Comparison of ENCODE assay signal across 13 cellular contexts in genomic region chr11:123351375-123351774, GRCh38.
DNase-seq lines count a peak whose midpoint lies in the region; ATAC-seq, FAIRE-seq and TF ChIP-seq lines count a peak whose summit lies in the region.
"Had no signal": no experiment of that assay in that cellular context is flagged by ENCODE, and none has a peak within 500 bp of the region (broad histone marks: within the 10 kb centered on the region; RNA-seq: fewer than 3 reads in every experiment).

No MANE protein-coding gene starts in this region.

- no peak overlapping the region for H3K27ac Mint-ChIP-seq in GM23338
- peak overlapping the region; percentile 92 for H3K27ac Mint-ChIP-seq in glutamatergic neuron (ENCODE audit: unreplicated experiment)
- H3K27ac Mint-ChIP-seq in neural crest cell (ENCODE audit: unreplicated experiment): peak overlapping the region; percentile 3
- H3K27ac Mint-ChIP-seq: stimulated activated naive CD8-positive, alpha-beta T cell treated with anti-CD3 and anti-CD28 coated beads, Interleukin-15, Interleukin-2, amounts not matched to agents 100 ng/mL and 50 ng/mL, for 24 hours had no signal

- peak overlapping the region; percentile 15; the same call in 1 of the 2 replicates for H3K4me2 ChIP-seq in GM23338

- no peaks in the 10 kb centered on the region for H4K20me1 ChIP-seq in GM23338 (replicated peaks; ENCODE audit: insufficient read depth)

- H3K36me3 ChIP-seq in GM23338 (ENCODE audit: insufficient read depth): no peaks in the 10 kb centered on the region

- no peaks in the 10 kb centered on the region for H3K79me2 ChIP-seq in GM23338 (replicated peaks; ENCODE audit: insufficient read depth)

- no peak overlapping the region for H3K27ac ChIP-seq in GM23338 (ENCODE audit: low read depth)
- H3K27ac ChIP-seq: GM23248 had no signal

- no peaks in the 10 kb centered on the region for H3K36me3 Mint-ChIP-seq in GM23338 (ENCODE audit: low read depth)
- H3K36me3 Mint-ChIP-seq in glutamatergic neuron (ENCODE audit: unreplicated experiment): peaks cover 10% of the 10 kb centered on the region
- no peaks in the 10 kb centered on the region for H3K36me3 Mint-ChIP-seq in neural crest cell (ENCODE audit: low read depth)

- peaks cover 4% of the 10 kb centered on the region for H3K27me3 ChIP-seq in GM23338 (ENCODE audit: insufficient read depth)

- peaks cover 3% of the 10 kb centered on the region for H3K27me3 Mint-ChIP-seq in GM23338 (ENCODE audit: insufficient read depth, low read depth, poor library complexity)
- H3K27me3 Mint-ChIP-seq in glutamatergic neuron (ENCODE audit: unreplicated experiment): peaks cover 3% of the 10 kb centered on the region
- peaks cover 23% of the 10 kb centered on the region for H3K27me3 Mint-ChIP-seq in neural crest cell (ENCODE audit: low read depth)

- TF ChIP-seq CTCF in GM23338 (conservative IDR thresholded peaks at IDR 0.05; ENCODE audit: low read depth in 2 of 2): 0 out of 4 replicates have a peak, but pooled peaks of 1 of the 2 experiments have one; percentile 9
- TF ChIP-seq CTCF in glutamatergic neuron (IDR thresholded peaks at IDR 0.05; ENCODE audit: partially characterized antibody, unreplicated experiment): peak; percentile 26
- TF ChIP-seq CTCF in neural crest cell (conservative IDR thresholded peaks at IDR 0.05): no peak

- H3F3A ChIP-seq in GM23338 (replicated peaks; ENCODE audit: low read depth): no peaks in the 10 kb centered on the region

- peak; percentile 55 for DNase-seq in GM23338 (ENCODE audit: low spot score)
- peak; percentile 93 for DNase-seq in NCI-H69 (lab: John Stamatoyannopoulos, UW)
- DNase-seq in glutamatergic neuron: peak; percentile 86
- peak; percentile 3 for DNase-seq in neural crest cell (ENCODE audit: low read depth, low spot score)
- DNase-seq in H54 (ENCODE audit: insufficient read length, low spot score): no peak
- no peak for DNase-seq in NCI-H146 (lab: John Stamatoyannopoulos, UW)
- DNase-seq in HT-29 (ENCODE audit: low spot score): no peak
- DNase-seq: DMS79 treated with DMSO at 0.1 percent for 48 hours, GM23248, mesenchymal stem cell had no signal

- TF ChIP-seq POLR2A in H54 (IDR thresholded peaks at IDR 0.05; ENCODE audit: low read depth, low read length): no peak

- H3K4me1 ChIP-seq in GM23338 (ENCODE audit: insufficient read depth): peaks cover 17% of the 10 kb centered on the region

- H2AFZ ChIP-seq in GM23338: peak overlapping the region; percentile 95
- H2AFZ ChIP-seq: GM23248 had no signal

- no peak overlapping the region for H3K4me3 ChIP-seq in GM23338
- H3K4me3 ChIP-seq: GM23248 had no signal

- FAIRE-seq in H54 (lab: Jason Lieb, UNC): no peak
- FAIRE-seq: astrocyte had no signal

- ATAC-seq in GM23338 (peak; percentile 87), HG03457 (IDR thresholded peaks at IDR 0.05; ENCODE audit: unreplicated experiment) (no peak)

- H3K9me3 Mint-ChIP-seq in GM23338 (no peaks in the 10 kb centered on the region), glutamatergic neuron (ENCODE audit: unreplicated experiment) (peaks cover 4% of the 10 kb centered on the region), neural crest cell (peaks cover 2% of the 10 kb centered on the region)
- H3K9me3 Mint-ChIP-seq: stimulated activated naive CD8-positive, alpha-beta T cell treated with anti-CD3 and anti-CD28 coated beads, Interleukin-15, Interleukin-2, amounts not matched to agents 100 ng/mL and 50 ng/mL, for 24 hours had no signal

- peaks cover 3% of the 10 kb centered on the region for H3K9me2 ChIP-seq in GM23338 (ENCODE audit: insufficient read depth)

- H3K4me1 Mint-ChIP-seq in GM23338 (peaks cover 17% of the 10 kb centered on the region), glutamatergic neuron (ENCODE audit: low read depth, unreplicated experiment) (peaks cover 19% of the 10 kb centered on the region), neural crest cell (peaks cover 4% of the 10 kb centered on the region)

- no peak overlapping the region for H3K4me3 Mint-ChIP-seq in GM23338
- peak overlapping the region; percentile 3 for H3K4me3 Mint-ChIP-seq in glutamatergic neuron (ENCODE audit: unreplicated experiment)
- no peak overlapping the region for H3K4me3 Mint-ChIP-seq in neural crest cell
- H3K4me3 Mint-ChIP-seq: stimulated activated naive CD8-positive, alpha-beta T cell treated with anti-CD3 and anti-CD28 coated beads, Interleukin-15, Interleukin-2, amounts not matched to agents 100 ng/mL and 50 ng/mL, for 24 hours had no signal

TF ChIP-seq in GM23338, 12 proteins besides CTCF, POLR2A, EP300 and RAD21:
- TF ChIP-seq EZH2phosphoT487 (IDR thresholded peaks at IDR 0.05; ENCODE audit: unreplicated experiment): no peak
- no peak for TF ChIP-seq ZNF114 (CRISPR knock-in tag; IDR thresholded peaks at IDR 0.05)
- no peak for TF ChIP-seq NANOG (IDR thresholded peaks at IDR 0.05; ENCODE audit: borderline replicate concordance)
- no peak for TF ChIP-seq ZNF331 (CRISPR knock-in tag; IDR thresholded peaks at IDR 0.05; ENCODE audit: low read depth)
- no peak for TF ChIP-seq ZNF462 (CRISPR knock-in tag; IDR thresholded peaks at IDR 0.05)

Comparison
In these comparisons a context has a peak if more than half of its experiments do, and no peak if none do; other contexts are left out.
1. DNase-seq: peak in GM23338 (single experiment), NCI-H69 (single experiment), glutamatergic neuron (single experiment) and neural crest cell (single experiment); none in H54 (single experiment), NCI-H146 (single experiment) and HT-29 (single experiment).